1 cellular context compared by ENCODE assay signal in the genomic region with DNA sequence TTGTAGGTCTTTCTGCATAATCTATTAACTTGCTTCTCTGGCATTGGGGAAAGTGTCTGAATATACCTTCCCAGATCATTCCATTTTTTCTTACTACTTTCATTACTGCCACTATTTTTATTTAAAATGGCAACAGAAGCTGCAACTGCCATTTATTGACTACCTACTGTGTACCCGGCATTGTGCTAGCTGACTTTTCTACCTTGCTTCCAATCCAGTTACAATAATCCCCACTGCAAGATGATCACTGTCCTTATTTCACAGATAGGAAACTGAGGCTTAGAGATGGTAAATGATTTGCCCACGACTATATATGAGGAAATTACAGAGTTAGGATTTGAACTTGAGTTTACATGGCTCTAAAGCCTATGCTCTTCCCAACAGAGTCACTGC.
TF ChIP-seq lines count a peak whose summit lies in the region.

No MANE protein-coding gene starts in this region.

TF ChIP-seq in K562, 482 proteins besides CTCF, POLR2A, EP300 and RAD21 (continued from another document):
- TF ChIP-seq, protein P1, sequence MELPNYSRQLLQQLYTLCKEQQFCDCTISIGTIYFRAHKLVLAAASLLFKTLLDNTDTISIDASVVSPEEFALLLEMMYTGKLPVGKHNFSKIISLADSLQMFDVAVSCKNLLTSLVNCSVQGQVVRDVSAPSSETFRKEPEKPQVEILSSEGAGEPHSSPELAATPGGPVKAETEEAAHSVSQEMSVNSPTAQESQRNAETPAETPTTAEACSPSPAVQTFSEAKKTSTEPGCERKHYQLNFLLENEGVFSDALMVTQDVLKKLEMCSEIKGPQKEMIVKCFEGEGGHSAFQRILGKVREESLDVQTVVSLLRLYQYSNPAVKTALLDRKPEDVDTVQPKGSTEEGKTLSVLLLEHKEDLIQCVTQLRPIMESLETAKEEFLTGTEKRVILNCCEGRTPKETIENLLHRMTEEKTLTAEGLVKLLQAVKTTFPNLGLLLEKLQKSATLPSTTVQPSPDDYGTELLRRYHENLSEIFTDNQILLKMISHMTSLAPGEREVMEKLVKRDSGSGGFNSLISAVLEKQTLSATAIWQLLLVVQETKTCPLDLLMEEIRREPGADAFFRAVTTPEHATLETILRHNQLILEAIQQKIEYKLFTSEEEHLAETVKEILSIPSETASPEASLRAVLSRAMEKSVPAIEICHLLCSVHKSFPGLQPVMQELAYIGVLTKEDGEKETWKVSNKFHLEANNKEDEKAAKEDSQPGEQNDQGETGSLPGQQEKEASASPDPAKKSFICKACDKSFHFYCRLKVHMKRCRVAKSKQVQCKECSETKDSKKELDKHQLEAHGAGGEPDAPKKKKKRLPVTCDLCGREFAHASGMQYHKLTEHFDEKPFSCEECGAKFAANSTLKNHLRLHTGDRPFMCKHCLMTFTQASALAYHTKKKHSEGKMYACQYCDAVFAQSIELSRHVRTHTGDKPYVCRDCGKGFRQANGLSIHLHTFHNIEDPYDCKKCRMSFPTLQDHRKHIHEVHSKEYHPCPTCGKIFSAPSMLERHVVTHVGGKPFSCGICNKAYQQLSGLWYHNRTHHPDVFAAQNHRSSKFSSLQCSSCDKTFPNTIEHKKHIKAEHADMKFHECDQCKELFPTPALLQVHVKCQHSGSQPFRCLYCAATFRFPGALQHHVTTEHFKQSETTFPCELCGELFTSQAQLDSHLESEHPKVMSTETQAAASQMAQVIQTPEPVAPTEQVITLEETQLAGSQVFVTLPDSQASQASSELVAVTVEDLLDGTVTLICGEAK (IDR thresholded peaks at IDR 0.05), result 0 out of 2 replicates have a peak, but pooled peaks have one; percentile 24
- TF ChIP-seq, protein P1 (CRISPR knock-in tag; IDR thresholded peaks at IDR 0.05), result no peak
- TF ChIP-seq, protein P2, sequence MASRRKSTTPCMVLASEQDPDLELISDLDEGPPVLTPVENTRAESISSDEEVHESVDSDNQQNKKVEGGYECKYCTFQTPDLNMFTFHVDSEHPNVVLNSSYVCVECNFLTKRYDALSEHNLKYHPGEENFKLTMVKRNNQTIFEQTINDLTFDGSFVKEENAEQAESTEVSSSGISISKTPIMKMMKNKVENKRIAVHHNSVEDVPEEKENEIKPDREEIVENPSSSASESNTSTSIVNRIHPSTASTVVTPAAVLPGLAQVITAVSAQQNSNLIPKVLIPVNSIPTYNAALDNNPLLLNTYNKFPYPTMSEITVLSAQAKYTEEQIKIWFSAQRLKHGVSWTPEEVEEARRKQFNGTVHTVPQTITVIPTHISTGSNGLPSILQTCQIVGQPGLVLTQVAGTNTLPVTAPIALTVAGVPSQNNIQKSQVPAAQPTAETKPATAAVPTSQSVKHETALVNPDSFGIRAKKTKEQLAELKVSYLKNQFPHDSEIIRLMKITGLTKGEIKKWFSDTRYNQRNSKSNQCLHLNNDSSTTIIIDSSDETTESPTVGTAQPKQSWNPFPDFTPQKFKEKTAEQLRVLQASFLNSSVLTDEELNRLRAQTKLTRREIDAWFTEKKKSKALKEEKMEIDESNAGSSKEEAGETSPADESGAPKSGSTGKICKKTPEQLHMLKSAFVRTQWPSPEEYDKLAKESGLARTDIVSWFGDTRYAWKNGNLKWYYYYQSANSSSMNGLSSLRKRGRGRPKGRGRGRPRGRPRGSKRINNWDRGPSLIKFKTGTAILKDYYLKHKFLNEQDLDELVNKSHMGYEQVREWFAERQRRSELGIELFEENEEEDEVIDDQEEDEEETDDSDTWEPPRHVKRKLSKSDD (conservative IDR thresholded peaks at IDR 0.05; ENCODE audit: low read length), result no peak
- TF ChIP-seq, protein P3, sequence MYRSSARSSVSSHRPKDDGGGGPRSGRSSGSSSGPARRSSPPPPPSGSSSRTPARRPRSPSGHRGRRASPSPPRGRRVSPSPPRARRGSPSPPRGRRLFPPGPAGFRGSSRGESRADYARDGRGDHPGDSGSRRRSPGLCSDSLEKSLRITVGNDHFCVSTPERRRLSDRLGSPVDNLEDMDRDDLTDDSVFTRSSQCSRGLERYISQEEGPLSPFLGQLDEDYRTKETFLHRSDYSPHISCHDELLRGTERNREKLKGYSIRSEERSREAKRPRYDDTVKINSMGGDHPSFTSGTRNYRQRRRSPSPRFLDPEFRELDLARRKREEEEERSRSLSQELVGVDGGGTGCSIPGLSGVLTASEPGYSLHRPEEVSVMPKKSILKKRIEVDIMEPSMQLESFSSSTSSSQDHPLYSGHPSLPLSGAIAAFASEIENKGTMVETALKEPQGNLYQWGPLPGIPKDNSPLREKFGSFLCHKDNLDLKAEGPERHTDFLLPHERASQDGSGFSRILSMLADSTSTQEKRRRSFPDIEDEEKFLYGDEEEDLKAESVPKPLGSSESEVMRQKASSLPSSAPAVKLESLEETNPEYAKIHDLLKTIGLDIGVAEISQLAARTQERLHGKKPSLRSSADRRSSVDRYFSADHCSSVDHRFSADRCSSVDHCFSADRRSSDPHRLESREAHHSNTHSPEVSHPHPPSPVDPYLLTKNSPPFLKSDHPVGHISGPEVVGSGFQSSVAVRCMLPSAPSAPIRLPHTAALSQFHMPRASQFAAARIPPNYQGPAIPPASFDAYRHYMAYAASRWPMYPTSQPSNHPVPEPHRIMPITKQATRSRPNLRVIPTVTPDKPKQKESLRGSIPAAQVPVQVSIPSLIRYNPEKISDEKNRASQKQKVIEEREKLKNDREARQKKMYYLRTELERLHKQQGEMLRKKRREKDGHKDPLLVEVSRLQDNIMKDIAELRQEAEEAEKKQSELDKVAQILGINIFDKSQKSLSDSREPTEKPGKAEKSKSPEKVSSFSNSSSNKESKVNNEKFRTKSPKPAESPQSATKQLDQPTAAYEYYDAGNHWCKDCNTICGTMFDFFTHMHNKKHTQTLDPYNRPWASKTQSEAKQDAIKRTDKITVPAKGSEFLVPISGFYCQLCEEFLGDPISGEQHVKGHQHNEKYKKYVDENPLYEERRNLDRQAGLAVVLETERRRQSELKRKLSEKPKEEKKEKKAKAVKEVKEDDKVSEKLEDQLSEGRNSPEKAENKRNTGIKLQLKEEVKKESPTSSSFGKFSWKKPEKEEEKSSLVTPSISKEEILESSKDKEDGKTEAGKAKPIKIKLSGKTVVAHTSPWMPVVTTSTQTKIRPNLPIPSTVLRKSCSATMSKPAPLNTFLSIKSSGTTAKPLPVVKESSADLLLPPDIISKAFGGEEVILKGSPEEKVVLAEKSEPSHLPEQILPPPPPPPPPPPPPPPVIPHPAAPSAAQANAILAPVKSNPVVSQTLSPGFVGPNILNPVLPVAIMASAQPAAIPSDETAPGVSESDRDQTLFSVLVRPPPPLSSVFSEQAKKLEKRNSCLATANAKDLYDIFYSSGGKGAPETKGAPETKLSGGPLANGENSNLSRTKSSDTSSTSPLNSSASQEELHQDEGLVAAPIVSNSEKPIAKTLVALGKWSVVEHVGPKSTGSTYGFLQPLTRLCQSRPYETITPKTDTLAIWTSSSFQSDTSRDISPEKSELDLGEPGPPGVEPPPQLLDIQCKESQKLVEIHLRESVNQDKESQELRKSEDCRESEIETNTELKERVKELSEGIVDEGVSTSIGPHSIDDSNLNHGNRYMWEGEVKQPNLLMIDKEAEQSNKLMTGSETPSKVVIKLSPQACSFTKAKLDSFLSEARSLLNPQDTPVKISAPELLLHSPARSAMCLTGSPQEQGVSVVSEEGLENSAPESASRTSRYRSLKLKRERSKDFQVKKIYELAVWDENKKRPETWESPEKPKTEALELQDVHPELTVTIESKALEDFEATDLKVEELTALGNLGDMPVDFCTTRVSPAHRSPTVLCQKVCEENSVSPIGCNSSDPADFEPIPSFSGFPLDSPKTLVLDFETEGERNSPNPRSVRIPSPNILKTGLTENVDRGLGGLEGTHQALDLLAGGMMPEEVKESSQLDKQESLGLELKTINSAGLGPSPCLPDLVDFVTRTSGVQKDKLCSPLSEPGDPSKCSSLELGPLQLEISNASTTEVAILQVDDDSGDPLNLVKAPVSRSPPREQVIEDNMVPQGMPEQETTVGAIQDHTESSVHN (IDR thresholded peaks at IDR 0.05; ENCODE audit: borderline replicate concordance in 1 of 2, low read depth in 1 of 2), result 0 out of 4 replicates have a peak, but pooled peaks of 1 of the 2 experiments have one; percentile 71
- TF ChIP-seq SMARCB1 (IDR thresholded peaks at IDR 0.05; ENCODE audit: insufficient read length, low read depth) (no peak), MAFK (IDR thresholded peaks at IDR 0.05; ENCODE audit: low read length) (no peak), ADNP (tag; IDR thresholded peaks at IDR 0.05) (no peak), RBFOX2 (IDR thresholded peaks at IDR 0.05; ENCODE audit: low read depth, low read length) (0 out of 2 replicates have a peak, but pooled peaks have one; percentile 2), MCM3 (IDR thresholded peaks at IDR 0.05) (no peak), ZNF174 (CRISPR knock-in tag; IDR thresholded peaks at IDR 0.05) (no peak), SAP30 (IDR thresholded peaks at IDR 0.05; ENCODE audit: borderline replicate concordance, insufficient read depth, low read depth, low read length, poor library complexity, severe bottlenecking) (no peak), ZBTB17 (CRISPR knock-in tag; IDR thresholded peaks at IDR 0.05) (0 out of 2 replicates have a peak, but pooled peaks have one; percentile 1), SIRT6 (IDR thresholded peaks at IDR 0.05; ENCODE audit: low read depth, low read length) (no peak), BMI1 (IDR thresholded peaks at IDR 0.05; ENCODE audit: low read length) (no peak), RB1 (IDR thresholded peaks at IDR 0.05; ENCODE audit: low read depth) (no peak)
- TF ChIP-seq, protein P4, sequence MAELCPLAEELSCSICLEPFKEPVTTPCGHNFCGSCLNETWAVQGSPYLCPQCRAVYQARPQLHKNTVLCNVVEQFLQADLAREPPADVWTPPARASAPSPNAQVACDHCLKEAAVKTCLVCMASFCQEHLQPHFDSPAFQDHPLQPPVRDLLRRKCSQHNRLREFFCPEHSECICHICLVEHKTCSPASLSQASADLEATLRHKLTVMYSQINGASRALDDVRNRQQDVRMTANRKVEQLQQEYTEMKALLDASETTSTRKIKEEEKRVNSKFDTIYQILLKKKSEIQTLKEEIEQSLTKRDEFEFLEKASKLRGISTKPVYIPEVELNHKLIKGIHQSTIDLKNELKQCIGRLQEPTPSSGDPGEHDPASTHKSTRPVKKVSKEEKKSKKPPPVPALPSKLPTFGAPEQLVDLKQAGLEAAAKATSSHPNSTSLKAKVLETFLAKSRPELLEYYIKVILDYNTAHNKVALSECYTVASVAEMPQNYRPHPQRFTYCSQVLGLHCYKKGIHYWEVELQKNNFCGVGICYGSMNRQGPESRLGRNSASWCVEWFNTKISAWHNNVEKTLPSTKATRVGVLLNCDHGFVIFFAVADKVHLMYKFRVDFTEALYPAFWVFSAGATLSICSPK (IDR thresholded peaks at IDR 0.05; ENCODE audit: borderline replicate concordance), result no peak
- TF ChIP-seq, protein P5, sequence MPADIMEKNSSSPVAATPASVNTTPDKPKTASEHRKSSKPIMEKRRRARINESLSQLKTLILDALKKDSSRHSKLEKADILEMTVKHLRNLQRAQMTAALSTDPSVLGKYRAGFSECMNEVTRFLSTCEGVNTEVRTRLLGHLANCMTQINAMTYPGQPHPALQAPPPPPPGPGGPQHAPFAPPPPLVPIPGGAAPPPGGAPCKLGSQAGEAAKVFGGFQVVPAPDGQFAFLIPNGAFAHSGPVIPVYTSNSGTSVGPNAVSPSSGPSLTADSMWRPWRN (IDR thresholded peaks at IDR 0.05; ENCODE audit: low read depth), result 0 out of 2 replicates have a peak, but pooled peaks have one; percentile 0
